7 cellular contexts compared by ENCODE assay signal in genomic region chr3:142595951-142596725, GRCh38. TPM values are rescaled to one million over a fixed set of nuclear protein-coding genes. Genes with fewer than 3 reads are reported as not detected.
A peak's percentile ranks its signal among the peaks of the same experiment; 100 is the strongest.
DNase-seq lines count a peak whose midpoint lies in the region; ATAC-seq, FAIRE-seq and TF ChIP-seq lines count a peak whose summit lies in the region.

PLS1 (plus strand) TSS chr3:142596393; CDS start chr3:142664238, 67,845 bp downstream.

- SMC1A ChIA-PET in GM12878 (lab: Charles Lee; ENCODE audit: uncharacterized antibody, unreplicated experiment), result no interaction called here

- TF ChIP-seq CTCF in GM12878 (IDR thresholded peaks at IDR 0.05 in 2 of 3, conservative IDR thresholded peaks at IDR 0.05 in 1 of 3; ENCODE audit: control insufficient read depth in 2 of 3, extremely low read depth in 1 of 3, insufficient read depth in 1 of 3, low read depth in 3 of 3, low read length in 3 of 3), result no peak
- peak in 1 of 5 experiments; percentile 24 for TF ChIP-seq CTCF in gastrocnemius medialis (IDR thresholded peaks at IDR 0.05 in 4 of 5, conservative IDR thresholded peaks at IDR 0.05 in 1 of 5)

- peak; percentile 91 for DNase-seq in GM18507 (ENCODE audit: extremely low spot score, insufficient read length, low read depth)
- peak; percentile 69 for DNase-seq in NCI-H187 treated with DMSO at 0.1 percent for 48 hours (lab: John Stamatoyannopoulos, UW)
- DNase-seq in T1000 (lab: John Stamatoyannopoulos, UW), result peak; percentile 85
- peak; percentile 37 for DNase-seq in GM12878 (ENCODE audit: low read depth, low spot score)
- DNase-seq in iPS DF 19.7 (ENCODE audit: low read depth, low spot score), result peak; percentile 63
- DNase-seq in gastrocnemius medialis, result peak; percentile 59 to 82

- H3K79me2 ChIP-seq in GM12878 (ENCODE audit: control insufficient read depth, insufficient read depth, low read length), result no peaks in the 10 kb centered on the region

- H3K4me3 ChIP-seq in GM12878 (peak within 1 kb of the TSS; percentile 79), gastrocnemius medialis (peak within 1 kb of the TSS; percentile 73 to 78 (median 76))

- POLR2A ChIA-PET in GM12878 (lab: Charles Lee), result interaction anchor here (1.2 kb wide), 1 partner anchor 17 kb away, joined by 3 read pairs; the partner anchor contains the start of gene ATR

- H3K27ac ChIP-seq in GM12878 (ENCODE audit: control insufficient read depth, insufficient read depth) (0 out of 2 replicates have a peak within 1 kb of the TSS, but pooled peaks have one; percentile 33), gastrocnemius medialis (peak within 1 kb of the TSS; percentile 52 to 67 (median 61))

- no peak for TF ChIP-seq EP300 in GM12878 (IDR thresholded peaks at IDR 0.05; ENCODE audit: borderline replicate concordance in 1 of 2, control insufficient read depth in 1 of 2, low read depth in 2 of 2, low read length in 2 of 2)

- intact Hi-C loops in GM12878 (cut with micrococcal nuclease; ENCODE audit: unreplicated experiment) (loop anchor here (1.0 kb wide), 1 partner anchor 18 kb away; the partner anchor contains the start of gene ATR), gastrocnemius medialis (cut with DNase I; ENCODE audit: low total_unique reads) (loop anchor here (1.0 to 5.0 kb wide), 2 partner anchors 18 to 126 kb away; partner anchors contain the start of genes ATR and TRPC1)

- H3K27me3 ChIP-seq in GM12878 (replicated peaks in 1 of 2; ENCODE audit: control insufficient read depth in 2 of 2, insufficient read depth in 2 of 2, low read length in 1 of 2) (no peaks in the 10 kb centered on the region), gastrocnemius medialis (no peaks in the 10 kb centered on the region)

- TF ChIP-seq POLR2A in GM12878 (IDR thresholded peaks at IDR 0.05; ENCODE audit: low read depth, low read length) (peak; percentile 84), gastrocnemius medialis (IDR thresholded peaks at IDR 0.05) (peak; percentile 24 to 26)

- H4K20me1 ChIP-seq in GM12878 (ENCODE audit: control insufficient read depth, insufficient read depth), result no peaks in the 10 kb centered on the region

- peaks cover 4% of the 10 kb centered on the region; the same call in 1 of the 2 replicates for H3K4me1 ChIP-seq in GM12878 (ENCODE audit: control insufficient read depth, insufficient read depth, low read length)
- H3K4me1 ChIP-seq in gastrocnemius medialis, result peaks cover 0 to 4% of the 10 kb centered on the region in 2 donors

- in situ Hi-C loops in GM12878 (cut with MboI) (no loop called here), gastrocnemius medialis (cut with MboI; ENCODE audit: low sequenced_read_pairs in 4 of 4) (loop anchor here in 3 of 4 donors (10.0 to 25.0 kb wide), 3 partner anchors 391 to 409 kb away; partner anchors contain the start of gene U2SURP (in 1 of the 3))

- ATAC-seq in HG02943 (IDR thresholded peaks at IDR 0.05; ENCODE audit: low read depth, unreplicated experiment), result peak; percentile 86
- peak; percentile 90 for ATAC-seq in GM12878
- ATAC-seq in gastrocnemius medialis, result peak; percentile 95 to 98

- WGBS in GM12878 (ENCODE audit: insufficient coverage, insufficient replicate concordance, low lambda C conversion rate, missing lambda C conversion rate), result 3% methylated on average over 56 of the region's 56 CpGs

- H3K4me2 ChIP-seq in GM12878 (ENCODE audit: control insufficient read depth, insufficient read depth), result peak within 1 kb of the TSS; percentile 97

- peak; percentile 80 for FAIRE-seq in GM18507 (lab: Jason Lieb, UNC)
- peak; percentile 83 for FAIRE-seq in GM12878 (lab: Jason Lieb, UNC)

- CTCF ChIA-PET in GM12878 (lab: Yijun Ruan, JAX), result interaction anchor here (1.5 kb wide), 2 partner anchors 9 to 11 kb away, joined by 4 to 5 read pairs; no protein-coding TSS in a partner anchor

- TF ChIP-seq RAD21 in GM12878 (IDR thresholded peaks at IDR 0.05; ENCODE audit: insufficient read depth, low read depth, low read length), result no peak

- H3K9me3 ChIP-seq in GM12878 (replicated peaks; ENCODE audit: control insufficient read depth, insufficient read depth, low read length), result no peaks in the 10 kb centered on the region
- no peaks in the 10 kb centered on the region for H3K9me3 ChIP-seq in gastrocnemius medialis

- no peaks in the 10 kb centered on the region for H3K36me3 ChIP-seq in GM12878 (ENCODE audit: control insufficient read depth in 2 of 2, insufficient read depth in 2 of 2, low read length in 1 of 2)
- H3K36me3 ChIP-seq in gastrocnemius medialis, result no peaks in the 10 kb centered on the region

- no TSS peak for BruUV-seq in GM12878 (replicated peaks; lab: Mats Ljungman, UMichigan)

- peak within 1 kb of the TSS; percentile 74 for H3K9ac ChIP-seq in GM12878 (ENCODE audit: control insufficient read depth, insufficient read depth, low read length)

- peak within 1 kb of the TSS; percentile 100 for H2AFZ ChIP-seq in GM12878 (ENCODE audit: control insufficient read depth, low read depth, low read length)

- RAD21 ChIA-PET in GM12878 (lab: Charles Lee; ENCODE audit: unreplicated experiment), result no interaction called here

TF ChIP-seq in GM12878, 131 proteins besides CTCF, POLR2A, EP300 and RAD21 (continues in another document):
- TF ChIP-seq KAT2A (conservative IDR thresholded peaks at IDR 0.05; ENCODE audit: control insufficient read depth, low read depth, low read length) (no peak), TARDBP (IDR thresholded peaks at IDR 0.05; ENCODE audit: borderline replicate concordance) (peak; percentile 28; the same call in 1 of the 2 replicates), BCL11A (IDR thresholded peaks at IDR 0.05; ENCODE audit: low read depth, low read length) (no peak), HSF1 (IDR thresholded peaks at IDR 0.05; ENCODE audit: low read depth, low read length) (no peak), GATAD2B (conservative IDR thresholded peaks at IDR 0.05; ENCODE audit: low read depth) (0 out of 2 replicates have a peak, but pooled peaks have one; percentile 45), POLR2AphosphoS5 (IDR thresholded peaks at IDR 0.05; ENCODE audit: low read length) (peak; percentile 54; the same call in 1 of the 2 replicates), SIN3A (IDR thresholded peaks at IDR 0.05; ENCODE audit: low read depth, low read length) (no peak), ELK1 (IDR thresholded peaks at IDR 0.05; ENCODE audit: low read depth, low read length) (0 out of 2 replicates have a peak, but pooled peaks have one; percentile 12), ZNF207 (IDR thresholded peaks at IDR 0.05; ENCODE audit: borderline replicate concordance) (0 out of 2 replicates have a peak, but pooled peaks have one; percentile 20), RUNX3 (IDR thresholded peaks at IDR 0.05; ENCODE audit: low read length) (peak; percentile 78), SIX5 (IDR thresholded peaks at IDR 0.05; ENCODE audit: low read depth, low read length, severe bottlenecking) (no peak), EGR1 (IDR thresholded peaks at IDR 0.05; ENCODE audit: borderline replicate concordance in 1 of 2, low read depth in 2 of 2, low read length in 2 of 2) (no peak), SPI1 (IDR thresholded peaks at IDR 0.05; ENCODE audit: borderline replicate concordance, insufficient read depth, low read depth, low read length) (peak; percentile 16; the same call in 1 of the 2 replicates), CREB1 (IDR thresholded peaks at IDR 0.05; ENCODE audit: low read depth) (peak; percentile 34; the same call in 1 of the 2 replicates), NRF1 (conservative IDR thresholded peaks at IDR 0.05; ENCODE audit: low read depth, low read length) (peak; percentile 82), NR2C2 (IDR thresholded peaks at IDR 0.05; ENCODE audit: borderline replicate concordance, control insufficient read depth, insufficient read length, low read depth) (no peak), KLF5 (IDR thresholded peaks at IDR 0.05; ENCODE audit: partially characterized antibody) (peak; percentile 77)

RNA-seq across cellular contexts. Expression of gene PLS1, which starts in this region (rescaled TPM):
- 5.9 TPM in 2 replicates for total RNA-seq in GM12878 (2013; cell fraction: nucleolus; rRNA removed)
- total RNA-seq in GM12878 (2014; rRNA removed) (1.6 and 2.0 TPM in 2 replicates), GM12878 (2014; rRNA removed; fragmentation: Illumina TruSeq; extraction: Trizol) (2.0 and 2.5 TPM in 2 replicates), GM12878 (2021) (1.5 and 1.6 TPM in 2 replicates), gastrocnemius medialis (1 to 10 TPM in 2 of 4 donors, under 1 TPM in 2; 0.65 to 5.4 (median 0.94) TPM)
- polyA plus RNA-seq in GM12878 (2011; ENCODE audit: low read depth), result 0.52 TPM
- polyA plus RNA-seq in GM12878 (2011; rRNA removed) (11.7 and 18.0 TPM in 2 replicates), GM12878 (2014; fragmentation: Illumina TruSeq; extraction: Trizol) (2.2 and 4.2 TPM in 2 replicates), GM12878 (2014; fragmentation: Nextera tagmentation; extraction: Ambion mirVana) (1 to 10 TPM; 1.2 TPM), GM12878 (2014; rRNA removed) (0.78 and 1.4 TPM in 2 replicates), GM12878 (2016; fragmentation: Nextera tagmentation; extraction: Ambion mirVana) (1 to 10 TPM in 1 of 2 experiments, under 1 TPM in 1; 0.59 to 1.7 TPM)
- 4.1 and 6.3 TPM in 2 replicates for polyA plus RNA-seq in GM12878 (2011; cell fraction: cytosol; rRNA removed)
- polyA plus RNA-seq in GM12878 (2011; cell fraction: nucleus; rRNA removed), result 4.0 and 4.5 TPM in 2 replicates
- polyA plus RNA-seq in GM12878 (2012), result 0.45 and 0.76 TPM in 2 replicates
- polyA minus RNA-seq in GM12878 (2011; rRNA and poly(A)+ RNA removed), result 9.8 and 13.0 TPM in 2 replicates
- polyA minus RNA-seq in GM12878 (2011; cell fraction: cytosol; rRNA and poly(A)+ RNA removed), result 4.2 and 4.8 TPM in 2 replicates
- polyA minus RNA-seq in GM12878 (2011; cell fraction: nucleus; rRNA and poly(A)+ RNA removed), result 2.9 and 3.5 TPM in 2 replicates

Comparison
In these comparisons a context has a peak if more than half of its experiments do, and no peak if none do; other contexts are left out.
1. Peak in every context shown above with its lines: DNase-seq, ATAC-seq, H3K4me3 ChIP-seq and H3K27ac ChIP-seq.
2. DNase-seq: peak in every context shown above with its lines; median percentile 91 in GM18507; 85 in T1000; 70 in gastrocnemius medialis; 69 in NCI-H187 treated with DMSO at 0.1 percent for 48 hours; 63 in iPS DF 19.7; 37 in GM12878.